ENCODE assay signal across 10 cellular contexts in genomic region chr13:40518481-40518882, GRCh38.
DNase-seq lines count a peak whose midpoint lies in the region; ATAC-seq and TF ChIP-seq lines count a peak whose summit lies in the region.
"Had no signal": no experiment of that assay in that cellular context is flagged by ENCODE, and none has a peak within 500 bp of the region (broad histone marks: within the 10 kb centered on the region; RNA-seq: fewer than 3 reads in every experiment).

No MANE protein-coding gene starts in this region.

- H3K27ac Mint-ChIP-seq in activated CD4-positive, alpha-beta T cell treated with anti-CD3 and anti-CD28 coated beads for 36 hours: peak overlapping the region; percentile 91
- peak overlapping the region; percentile 69 to 79 for H3K27ac Mint-ChIP-seq in stimulated activated naive CD8-positive, alpha-beta T cell treated with anti-CD3 and anti-CD28 coated beads, Interleukin-15, amount 100 ng/mL, for 72 hours
- H3K27ac Mint-ChIP-seq: dendritic cell treated with granulocyte-macrophage colony-stimulating factor and Interleukin-4, amounts not matched to agents 40 ng/mL and 50 ng/mL, for 4 days had no signal

- POLR2A ChIA-PET in activated CD4-positive, alpha-beta T cell treated with anti-CD3 and anti-CD28 coated beads for 36 hours (lab: Charles Lee): interaction anchor here (0.8 to 1.7 kb wide), 5 partner anchors 10 to 297 kb away, joined by 3 to 7 read pairs (median 4); no protein-coding TSS in a partner anchor

- H3K9me3 Mint-ChIP-seq in activated CD4-positive, alpha-beta T cell treated with anti-CD3 and anti-CD28 coated beads for 36 hours (ENCODE audit: low read depth): no peaks in the 10 kb centered on the region
- peaks cover 0 to 5% of the 10 kb centered on the region in 2 donors for H3K9me3 Mint-ChIP-seq in stimulated activated naive CD8-positive, alpha-beta T cell treated with anti-CD3 and anti-CD28 coated beads, Interleukin-15, amount 100 ng/mL, for 72 hours
- H3K9me3 Mint-ChIP-seq: dendritic cell treated with granulocyte-macrophage colony-stimulating factor and Interleukin-4, amounts not matched to agents 40 ng/mL and 50 ng/mL, for 4 days had no signal

- peak; percentile 69 for ATAC-seq in activated CD4-positive, alpha-beta T cell treated with anti-CD3 and anti-CD28 coated beads for 36 hours
- peak; percentile 72 for ATAC-seq in foreskin keratinocyte
- ATAC-seq in stimulated activated naive CD8-positive, alpha-beta T cell treated with anti-CD3 and anti-CD28 coated beads, Interleukin-15, amount 100 ng/mL, for 72 hours: peak; percentile 74
- ATAC-seq: Panc1 had no signal

- CTCF ChIA-PET in activated CD4-positive, alpha-beta T cell treated with anti-CD3 and anti-CD28 coated beads for 36 hours (lab: Charles Lee): interaction anchor here (1.0 to 1.5 kb wide), 4 partner anchors 10 to 164 kb away, joined by 4 to 9 read pairs (median 5); no protein-coding TSS in a partner anchor

- TF ChIP-seq CTCF in foreskin keratinocyte (conservative IDR thresholded peaks at IDR 0.05): no peak

- H3K4me3 Mint-ChIP-seq in activated CD4-positive, alpha-beta T cell treated with anti-CD3 and anti-CD28 coated beads for 36 hours: peak overlapping the region; percentile 44
- H3K4me3 Mint-ChIP-seq in stimulated activated naive CD8-positive, alpha-beta T cell treated with anti-CD3 and anti-CD28 coated beads, Interleukin-15, amount 100 ng/mL, for 72 hours: peak overlapping the region; percentile 55 to 72
- H3K4me3 Mint-ChIP-seq: dendritic cell treated with granulocyte-macrophage colony-stimulating factor and Interleukin-4, amounts not matched to agents 40 ng/mL and 50 ng/mL, for 4 days had no signal

- no peaks in the 10 kb centered on the region for H3K27me3 ChIP-seq in foreskin keratinocyte

- peak; percentile 86 for DNase-seq in activated effector memory CD4-positive, alpha-beta T cell treated with anti-CD3 and anti-CD28 coated beads, Interleukin-2, amount 50 U/mL, for 16 hours
- DNase-seq in activated effector memory CD4-positive, alpha-beta T cell treated with Interleukin-2 at 50 U/mL for 16 hours: no peak
- DNase-seq in activated CD4-positive, alpha-beta T cell treated with anti-CD3 and anti-CD28 coated beads for 36 hours: peak; percentile 87
- DNase-seq in foreskin keratinocyte: no peak
- DNase-seq in stimulated activated naive CD8-positive, alpha-beta T cell treated with anti-CD3 and anti-CD28 coated beads, Interleukin-15, amount 100 ng/mL, for 72 hours: peak; percentile 69 to 80
- DNase-seq in NCI-H1048 (lab: John Stamatoyannopoulos, UW): no peak
- DNase-seq in NCI-H2196 treated with DMSO at 0.1 percent for 48 hours (lab: John Stamatoyannopoulos, UW; ENCODE audit: unreplicated experiment): no peak
- no peak for DNase-seq in CD1c-positive myeloid dendritic cell (ENCODE audit: extremely low spot score)

- peaks cover 78% of the 10 kb centered on the region for H3K4me1 Mint-ChIP-seq in activated CD4-positive, alpha-beta T cell treated with anti-CD3 and anti-CD28 coated beads for 36 hours
- peaks cover 86% of the 10 kb centered on the region for H3K4me1 Mint-ChIP-seq in stimulated activated naive CD8-positive, alpha-beta T cell treated with anti-CD3 and anti-CD28 coated beads, Interleukin-15, amount 100 ng/mL, for 72 hours

- intact Hi-C loops in activated CD4-positive, alpha-beta T cell treated with anti-CD3 and anti-CD28 coated beads for 36 hours (cut with DNase I, micrococcal nuclease): loop anchor here (1.0 to 10.0 kb wide), 11 partner anchors 33 to 491 kb away; no protein-coding TSS in a partner anchor

- no peaks in the 10 kb centered on the region for H3K4me1 ChIP-seq in foreskin keratinocyte

- H3K36me3 Mint-ChIP-seq in activated CD4-positive, alpha-beta T cell treated with anti-CD3 and anti-CD28 coated beads for 36 hours (ENCODE audit: low read depth): peaks cover 2% of the 10 kb centered on the region

- no peaks in the 10 kb centered on the region for H3K27me3 Mint-ChIP-seq in activated CD4-positive, alpha-beta T cell treated with anti-CD3 and anti-CD28 coated beads for 36 hours
- H3K27me3 Mint-ChIP-seq in stimulated activated naive CD8-positive, alpha-beta T cell treated with anti-CD3 and anti-CD28 coated beads, Interleukin-15, amount 100 ng/mL, for 72 hours: no peaks in the 10 kb centered on the region

- no peak overlapping the region for H3K27ac ChIP-seq in foreskin keratinocyte

Comparison
In these comparisons a context has a peak if more than half of its experiments do, and no peak if none do; other contexts are left out.
1. DNase-seq: peak in activated effector memory CD4-positive, alpha-beta T cell treated with anti-CD3 and anti-CD28 coated beads, Interleukin-2, amount 50 U/mL, for 16 hours (single experiment), activated CD4-positive, alpha-beta T cell treated with anti-CD3 and anti-CD28 coated beads for 36 hours (single experiment) and stimulated activated naive CD8-positive, alpha-beta T cell treated with anti-CD3 and anti-CD28 coated beads, Interleukin-15, amount 100 ng/mL, for 72 hours (2 of 2); none in activated effector memory CD4-positive, alpha-beta T cell treated with Interleukin-2 at 50 U/mL for 16 hours (single experiment), foreskin keratinocyte (0 of 2), NCI-H1048 (single experiment), NCI-H2196 treated with DMSO at 0.1 percent for 48 hours (single experiment) and CD1c-positive myeloid dendritic cell (single experiment).
2. Peak in every context shown above with its lines, with median percentiles within 50 percentile points of each other: ATAC-seq.